Comparison of ENCODE assay signal across 22 cellular contexts in the genomic region with DNA sequence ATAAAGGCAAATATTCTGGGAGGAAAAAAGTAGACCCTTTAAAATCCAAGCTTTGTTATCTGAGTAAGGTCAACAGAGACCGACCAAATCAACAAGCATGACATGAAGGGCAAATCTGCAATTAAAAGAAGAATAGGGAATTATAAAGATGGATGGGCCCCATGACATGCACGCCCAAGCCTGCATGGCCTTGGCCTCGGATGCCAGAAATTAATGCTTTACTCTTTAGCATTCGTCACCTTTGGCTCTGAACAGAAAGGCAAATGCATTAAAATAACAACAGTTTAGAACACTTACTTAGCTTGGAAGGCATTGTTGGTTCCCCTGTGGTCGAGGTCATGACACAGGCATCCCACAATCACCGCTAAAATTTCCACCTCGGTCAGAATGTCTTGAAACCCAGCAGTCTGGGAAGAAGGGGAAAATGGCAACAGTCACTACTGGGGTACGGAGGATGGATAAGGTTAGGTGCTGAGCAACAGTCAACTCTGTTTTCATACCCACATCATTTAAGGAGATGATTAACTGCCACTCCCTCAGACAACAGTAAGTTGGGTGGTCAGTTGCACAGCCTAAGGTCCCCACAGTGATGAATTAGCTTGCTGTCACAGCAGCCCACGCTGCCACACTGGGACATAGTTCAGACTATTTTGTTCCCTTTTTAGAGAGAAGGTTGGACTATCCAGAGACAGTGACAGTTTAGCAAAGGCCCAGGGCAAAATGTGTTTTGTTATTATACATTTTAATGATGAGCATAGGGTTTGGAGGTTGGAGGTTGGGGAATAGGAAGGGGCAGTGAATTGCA.
"Had no signal": no experiment of that assay in that cellular context is flagged by ENCODE, and none has a peak within 500 bp of the region (broad histone marks: within the 10 kb centered on the region; RNA-seq: fewer than 3 reads in every experiment).

No MANE protein-coding gene starts in this region.

- H2AFZ ChIP-seq: neural progenitor cell, parathyroid adenoma had no signal

- DNase-seq: activated CD4-positive, alpha-beta T cell treated with anti-CD3 and anti-CD28 coated beads, Interleukin-2, amount 50 U/mL, for 1 hour; activated CD4-positive, CD25-positive, alpha-beta regulatory T cell treated with anti-CD3 and anti-CD28 coated beads, Interleukin-2, amount 50 U/mL, for 72 hours; activated CD8-positive, alpha-beta memory T cell treated with anti-CD3 and anti-CD28 coated beads for 24 hours; activated CD8-positive, alpha-beta memory T cell treated with anti-CD3 and anti-CD28 coated beads, Interleukin-2, amount 50 U/mL, for 48 hours; activated effector memory CD4-positive, alpha-beta T cell treated with anti-CD3 and anti-CD28 coated beads, Interleukin-2, amount 50 U/mL, for 16 hours; activated T-cell treated with anti-CD3 and anti-CD28 coated beads, Interleukin-2, amount 50 U/mL, for 48 hours; adrenal gland; head of caudate nucleus; left ventricle myocardium inferior; naive B cell; retina; stimulated activated CD4-positive, alpha-beta T cell treated with anti-CD3 and anti-CD28 coated beads, Interleukin-12 subunit alpha, Interleukin-12 subunit beta, amount 100 ng/mL, for 4 hours; stimulated activated CD4-positive, alpha-beta T cell treated with anti-CD3 and anti-CD28 coated beads, Interleukin-1b, Interleukin-23, amount 100 ng/mL, for 48 hours; stimulated activated CD8-positive, alpha-beta memory T cell treated with anti-CD3 and anti-CD28 coated beads, Interleukin-4, amount 100 ng/mL, for 48 hours; stimulated activated naive CD4-positive, alpha-beta T cell treated with Interleukin-2 at 50 U/mL for 16 hours; T1000; thyroid gland; uterus had no signal

- H3K36me3 ChIP-seq: adrenal gland, left ventricle myocardium inferior, neural progenitor cell, thyroid gland, uterus had no signal

- H3K27ac ChIP-seq: adrenal gland, coronary artery, left ventricle myocardium inferior, neural progenitor cell, parathyroid adenoma, thyroid gland had no signal

- H3K4me2 ChIP-seq: neural progenitor cell had no signal

- H3K27me3 ChIP-seq: adrenal gland, thyroid gland, uterus had no signal

- H3K79me2 ChIP-seq: parathyroid adenoma had no signal

- H3K4me3 ChIP-seq: adrenal gland, coronary artery, left ventricle myocardium inferior, neural progenitor cell, thyroid gland, uterus had no signal

- ATAC-seq: SK-N-SH treated with all-trans-retinoic acid at 6 μM for 48 hours had no signal

- H3K4me1 ChIP-seq: adrenal gland, thyroid gland, uterus had no signal

- H3K9me3 ChIP-seq: adrenal gland, left ventricle myocardium inferior, thyroid gland, uterus had no signal
